Comparison of ENCODE assay signal across 1 cellular context in genomic region chr2:70745276-70745675, GRCh38.
TF ChIP-seq lines count a peak whose summit lies in the region.

No MANE protein-coding gene starts in this region.

TF ChIP-seq in GM23338, 12 proteins besides CTCF, POLR2A, EP300 and RAD21 (continued from another document):
- TF ChIP-seq ZNF462 (CRISPR knock-in tag; IDR thresholded peaks at IDR 0.05) (no peak), NANOG (IDR thresholded peaks at IDR 0.05; ENCODE audit: borderline replicate concordance) (no peak), CREB1 (CRISPR knock-in tag; IDR thresholded peaks at IDR 0.05; ENCODE audit: low read depth) (no peak), EZH2phosphoT487 (IDR thresholded peaks at IDR 0.05; ENCODE audit: unreplicated experiment) (no peak), POLR2AphosphoS5 (IDR thresholded peaks at IDR 0.05; ENCODE audit: low read depth) (no peak), ZNF331 (CRISPR knock-in tag; IDR thresholded peaks at IDR 0.05; ENCODE audit: low read depth) (no peak)
